Comparison of ENCODE assay signal across 12 cellular contexts in genomic region chr6:34383651-34384304, GRCh38. TPM values are rescaled to one million over a fixed set of nuclear protein-coding genes. Genes with fewer than 3 reads are reported as not detected.
A peak's percentile ranks its signal among the peaks of the same experiment; 100 is the strongest.
DNase-seq lines count a peak whose midpoint lies in the region; ATAC-seq and TF ChIP-seq lines count a peak whose summit lies in the region.
"Had no signal": no experiment of that assay in that cellular context is flagged by ENCODE, and none has a peak within 500 bp of the region (broad histone marks: within the 10 kb centered on the region; RNA-seq: fewer than 3 reads in every experiment).

No MANE protein-coding gene starts in this region.

- H3K4me1 ChIP-seq in sigmoid colon: peaks cover 0 to 48% (median 38%) of the 10 kb centered on the region in 4 donors

- H3K36me3 Mint-ChIP-seq in activated B cell treated with CpG ODN at 0.5 μM for 24 hours (ENCODE audit: low read depth): peaks cover 7% of the 10 kb centered on the region

- CTCF ChIA-PET in activated B cell treated with CpG ODN at 0.5 μM for 24 hours (lab: Charles Lee): interaction anchor here (1.7 kb wide), 1 partner anchor 31 kb away, joined by 7 read pairs; no protein-coding TSS in a partner anchor

- intact Hi-C loops in activated B cell treated with CpG ODN at 0.5 μM for 24 hours (cut with micrococcal nuclease): no loop called here
- intact Hi-C loops in sigmoid colon (cut with DNase I): no loop called here

- no peaks in the 10 kb centered on the region for H3K27me3 Mint-ChIP-seq in activated B cell treated with CpG ODN at 0.5 μM for 24 hours
- H3K27me3 Mint-ChIP-seq: activated naive CD8-positive, alpha-beta T cell treated with anti-CD3 and anti-CD28 coated beads, Interleukin-2, amount 50 U/mL, for 24 hours had no signal

- TF ChIP-seq CTCF in activated B cell treated with CpG ODN at 0.5 μM for 24 hours (IDR thresholded peaks at IDR 0.05) (no peak), fibroblast of the aortic adventitia (IDR thresholded peaks at IDR 0.05; ENCODE audit: insufficient read depth, low read length) (no peak), sigmoid colon (IDR thresholded peaks at IDR 0.05) (no peak), GM13977 (IDR thresholded peaks at IDR 0.05; ENCODE audit: extremely low read depth, insufficient read depth, missing control alignments) (no peak)

- H3K4me3 Mint-ChIP-seq in activated B cell treated with CpG ODN at 0.5 μM for 24 hours: no peak overlapping the region
- H3K4me3 Mint-ChIP-seq: activated naive CD8-positive, alpha-beta T cell treated with anti-CD3 and anti-CD28 coated beads, Interleukin-2, amount 50 U/mL, for 24 hours had no signal

- H3K27me3 ChIP-seq in sigmoid colon: no peaks in the 10 kb centered on the region

- H3K27ac Mint-ChIP-seq in activated B cell treated with CpG ODN at 0.5 μM for 24 hours: peak overlapping the region; percentile 65
- H3K27ac Mint-ChIP-seq: activated naive CD8-positive, alpha-beta T cell treated with anti-CD3 and anti-CD28 coated beads, Interleukin-2, amount 50 U/mL, for 24 hours had no signal

- POLR2A ChIA-PET in activated B cell treated with CpG ODN at 0.5 μM for 24 hours (lab: Charles Lee): interaction anchor here (1.1 to 1.3 kb wide), 2 partner anchors 134 to 147 kb away, joined by 3 read pairs; partner anchors contain the start of gene HMGA1

- in situ Hi-C loops in GM13977 (cut with MboI; ENCODE audit: low pct_unique_long_range_greater_than_20kb, low sequenced_read_pairs, unreplicated experiment): no loop called here

- no peaks in the 10 kb centered on the region for H3K9me3 ChIP-seq in sigmoid colon
- H3K9me3 ChIP-seq: lower lobe of right lung had no signal

- no peaks in the 10 kb centered on the region for H3K36me3 ChIP-seq in sigmoid colon
- H3K36me3 ChIP-seq: lower lobe of right lung had no signal

- peak overlapping the region; percentile 3 to 51 (median 48) for H3K27ac ChIP-seq in sigmoid colon
- H3K27ac ChIP-seq: HL-60, lower lobe of right lung had no signal

- DNase-seq in CD1c-positive myeloid dendritic cell (ENCODE audit: extremely low spot score) (peak; percentile 28), activated B cell treated with CpG ODN at 0.5 μM for 24 hours (no peak), fibroblast of the aortic adventitia (ENCODE audit: low read depth) (peak; percentile 24), sigmoid colon (no peak), T-helper 2 cell (no peak), GM13977 (ENCODE audit: low spot score) (no peak), NCI-H128 (lab: John Stamatoyannopoulos, UW; ENCODE audit: unreplicated experiment) (no peak), HK-2 (ENCODE audit: unreplicated experiment) (no peak)
- DNase-seq: activated naive CD8-positive, alpha-beta T cell treated with anti-CD3 and anti-CD28 coated beads, Interleukin-2, amount 50 U/mL, for 24 hours; lower lobe of right lung; NCI-H1105 had no signal

- peaks cover 54% of the 10 kb centered on the region for H3K4me1 Mint-ChIP-seq in activated B cell treated with CpG ODN at 0.5 μM for 24 hours

- no peak for ATAC-seq in activated B cell treated with CpG ODN at 0.5 μM for 24 hours (ENCODE audit: low read depth)
- ATAC-seq: activated naive CD8-positive, alpha-beta T cell treated with anti-CD3 and anti-CD28 coated beads, Interleukin-2, amount 50 U/mL, for 24 hours; lower lobe of right lung had no signal

- no peak for TF ChIP-seq POLR2A in sigmoid colon (IDR thresholded peaks at IDR 0.05)

- H3K9me3 Mint-ChIP-seq in activated B cell treated with CpG ODN at 0.5 μM for 24 hours: no peaks in the 10 kb centered on the region
- H3K9me3 Mint-ChIP-seq: activated naive CD8-positive, alpha-beta T cell treated with anti-CD3 and anti-CD28 coated beads, Interleukin-2, amount 50 U/mL, for 24 hours had no signal

- no peak for TF ChIP-seq EP300 in sigmoid colon (IDR thresholded peaks at IDR 0.05)

- H3K4me3 ChIP-seq in fibroblast of the aortic adventitia (ENCODE audit: low read depth, low read length) (no peak overlapping the region), sigmoid colon (no peak overlapping the region)
- H3K4me3 ChIP-seq: lower lobe of right lung had no signal

- WGBS in sigmoid colon, 2 donors: 85 to 92% methylated on average over 5 of the region's 5 CpGs

RNA-seq across cellular contexts. Expression of gene NUDT3, which starts 8.7 kb away (rescaled TPM):
- 24.1 and 27.0 TPM in 2 replicates for total RNA-seq in activated B cell treated with CpG ODN at 0.5 μM for 24 hours
- total RNA-seq in fibroblast of the aortic adventitia (ENCODE audit: low replicate concordance): 24.4 and 34.6 TPM in 2 replicates
- 10 to 100 TPM; 31.4 to 45.7 (median 37.5) TPM for total RNA-seq in sigmoid colon
- 10 to 100 TPM in 2 of 3 donors, 1 to 10 TPM in 1; 6.0 to 12.2 (median 10.8) TPM for polyA plus RNA-seq in sigmoid colon

RNA-seq across cellular contexts. Expression of gene RPS10, which starts 42.1 kb away (rescaled TPM):
- total RNA-seq in activated B cell treated with CpG ODN at 0.5 μM for 24 hours (2,903 and 3,402 TPM in 2 replicates), fibroblast of the aortic adventitia (ENCODE audit: low replicate concordance) (1,593 and 2,945 TPM in 2 replicates), sigmoid colon (1,000 to 10,000 TPM; 2,556 to 7,534 (median 4,475) TPM)
- 1,000 to 10,000 TPM; 2,796 to 4,045 (median 3,510) TPM for polyA plus RNA-seq in sigmoid colon

Comparison
In these comparisons a context has a peak if more than half of its experiments do, and no peak if none do; other contexts are left out.
1. DNase-seq: peak in CD1c-positive myeloid dendritic cell (single experiment) and fibroblast of the aortic adventitia (single experiment); none in activated B cell treated with CpG ODN at 0.5 μM for 24 hours (single experiment), sigmoid colon (single experiment), T-helper 2 cell (0 of 5), GM13977 (single experiment), NCI-H128 (single experiment) and HK-2 (single experiment).